Comparison of ENCODE assay signal across 3 cellular contexts in the genomic region with DNA sequence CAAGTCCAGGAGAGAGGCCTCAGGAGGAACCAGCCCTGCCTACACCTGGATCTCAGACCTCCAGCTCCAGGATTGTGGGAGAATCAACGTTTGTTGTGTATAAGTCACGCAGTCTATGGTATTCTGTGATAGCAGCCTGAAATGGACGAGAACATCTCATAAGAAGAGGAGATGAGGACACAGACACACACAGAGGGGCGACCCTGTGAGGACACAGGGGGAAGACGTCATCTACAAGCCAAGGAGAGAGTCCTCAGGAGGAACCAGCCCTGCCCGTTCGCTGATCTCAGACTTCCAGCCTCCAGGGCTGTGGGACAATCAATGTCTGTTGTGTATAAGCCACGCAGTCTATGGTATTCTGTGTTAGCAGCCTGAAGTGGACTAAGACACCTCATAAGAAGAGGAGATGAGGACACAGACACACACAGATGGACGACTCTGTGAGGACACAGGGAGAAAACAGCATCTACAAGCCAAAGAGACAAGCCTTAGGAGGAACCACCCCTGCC.
TF ChIP-seq lines count a peak whose summit lies in the region.

No MANE protein-coding gene starts in this region.

TF ChIP-seq in A549, 52 proteins besides CTCF, POLR2A, EP300 and RAD21:
- TF ChIP-seq, protein P1, sequence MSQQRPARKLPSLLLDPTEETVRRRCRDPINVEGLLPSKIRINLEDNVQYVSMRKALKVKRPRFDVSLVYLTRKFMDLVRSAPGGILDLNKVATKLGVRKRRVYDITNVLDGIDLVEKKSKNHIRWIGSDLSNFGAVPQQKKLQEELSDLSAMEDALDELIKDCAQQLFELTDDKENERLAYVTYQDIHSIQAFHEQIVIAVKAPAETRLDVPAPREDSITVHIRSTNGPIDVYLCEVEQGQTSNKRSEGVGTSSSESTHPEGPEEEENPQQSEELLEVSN (IDR thresholded peaks at IDR 0.05; ENCODE audit: borderline replicate concordance, low read depth), result no peak
- TF ChIP-seq SREBF2 (IDR thresholded peaks at IDR 0.05), result no peak
- TF ChIP-seq FOSL2 (IDR thresholded peaks at IDR 0.05), result no peak
- no peak for TF ChIP-seq FOSL2 (CRISPR knock-in tag; IDR thresholded peaks at IDR 0.05)
- TF ChIP-seq, protein P2, sequence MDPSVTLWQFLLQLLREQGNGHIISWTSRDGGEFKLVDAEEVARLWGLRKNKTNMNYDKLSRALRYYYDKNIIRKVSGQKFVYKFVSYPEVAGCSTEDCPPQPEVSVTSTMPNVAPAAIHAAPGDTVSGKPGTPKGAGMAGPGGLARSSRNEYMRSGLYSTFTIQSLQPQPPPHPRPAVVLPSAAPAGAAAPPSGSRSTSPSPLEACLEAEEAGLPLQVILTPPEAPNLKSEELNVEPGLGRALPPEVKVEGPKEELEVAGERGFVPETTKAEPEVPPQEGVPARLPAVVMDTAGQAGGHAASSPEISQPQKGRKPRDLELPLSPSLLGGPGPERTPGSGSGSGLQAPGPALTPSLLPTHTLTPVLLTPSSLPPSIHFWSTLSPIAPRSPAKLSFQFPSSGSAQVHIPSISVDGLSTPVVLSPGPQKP (IDR thresholded peaks at IDR 0.05; ENCODE audit: low read depth, low read length), result no peak
- TF ChIP-seq ZNF302 (CRISPR knock-in tag; IDR thresholded peaks at IDR 0.05), result no peak
- no peak for TF ChIP-seq NR3C1 (IDR thresholded peaks at IDR 0.05)
- no peak for TF ChIP-seq HOXB13 (CRISPR knock-in tag; IDR thresholded peaks at IDR 0.05; ENCODE audit: low read depth)
- TF ChIP-seq EHF (CRISPR knock-in tag; IDR thresholded peaks at IDR 0.05), result no peak
- no peak for TF ChIP-seq ZFP36 (IDR thresholded peaks at IDR 0.05; ENCODE audit: borderline replicate concordance, partially characterized antibody)
- TF ChIP-seq CBX2 (IDR thresholded peaks at IDR 0.05; ENCODE audit: borderline replicate concordance, low read depth), result no peak
- no peak for TF ChIP-seq FOXS1 (CRISPR knock-in tag; IDR thresholded peaks at IDR 0.05)
- TF ChIP-seq, protein P3, sequence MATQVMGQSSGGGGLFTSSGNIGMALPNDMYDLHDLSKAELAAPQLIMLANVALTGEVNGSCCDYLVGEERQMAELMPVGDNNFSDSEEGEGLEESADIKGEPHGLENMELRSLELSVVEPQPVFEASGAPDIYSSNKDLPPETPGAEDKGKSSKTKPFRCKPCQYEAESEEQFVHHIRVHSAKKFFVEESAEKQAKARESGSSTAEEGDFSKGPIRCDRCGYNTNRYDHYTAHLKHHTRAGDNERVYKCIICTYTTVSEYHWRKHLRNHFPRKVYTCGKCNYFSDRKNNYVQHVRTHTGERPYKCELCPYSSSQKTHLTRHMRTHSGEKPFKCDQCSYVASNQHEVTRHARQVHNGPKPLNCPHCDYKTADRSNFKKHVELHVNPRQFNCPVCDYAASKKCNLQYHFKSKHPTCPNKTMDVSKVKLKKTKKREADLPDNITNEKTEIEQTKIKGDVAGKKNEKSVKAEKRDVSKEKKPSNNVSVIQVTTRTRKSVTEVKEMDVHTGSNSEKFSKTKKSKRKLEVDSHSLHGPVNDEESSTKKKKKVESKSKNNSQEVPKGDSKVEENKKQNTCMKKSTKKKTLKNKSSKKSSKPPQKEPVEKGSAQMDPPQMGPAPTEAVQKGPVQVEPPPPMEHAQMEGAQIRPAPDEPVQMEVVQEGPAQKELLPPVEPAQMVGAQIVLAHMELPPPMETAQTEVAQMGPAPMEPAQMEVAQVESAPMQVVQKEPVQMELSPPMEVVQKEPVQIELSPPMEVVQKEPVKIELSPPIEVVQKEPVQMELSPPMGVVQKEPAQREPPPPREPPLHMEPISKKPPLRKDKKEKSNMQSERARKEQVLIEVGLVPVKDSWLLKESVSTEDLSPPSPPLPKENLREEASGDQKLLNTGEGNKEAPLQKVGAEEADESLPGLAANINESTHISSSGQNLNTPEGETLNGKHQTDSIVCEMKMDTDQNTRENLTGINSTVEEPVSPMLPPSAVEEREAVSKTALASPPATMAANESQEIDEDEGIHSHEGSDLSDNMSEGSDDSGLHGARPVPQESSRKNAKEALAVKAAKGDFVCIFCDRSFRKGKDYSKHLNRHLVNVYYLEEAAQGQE (IDR thresholded peaks at IDR 0.05), result no peak

TF ChIP-seq in WTC11, 78 proteins besides CTCF, POLR2A, EP300 and RAD21 (continues in another document):
- TF ChIP-seq TEAD4 (CRISPR knock-in tag; IDR thresholded peaks at IDR 0.05), result no peak
- no peak for TF ChIP-seq KAT7 (CRISPR knock-in tag; IDR thresholded peaks at IDR 0.05; ENCODE audit: borderline replicate concordance)
- TF ChIP-seq FOXP1 (CRISPR knock-in tag; IDR thresholded peaks at IDR 0.05; ENCODE audit: borderline replicate concordance), result no peak
- no peak for TF ChIP-seq NR1H2 (CRISPR knock-in tag; IDR thresholded peaks at IDR 0.05)
- TF ChIP-seq, protein P4, sequence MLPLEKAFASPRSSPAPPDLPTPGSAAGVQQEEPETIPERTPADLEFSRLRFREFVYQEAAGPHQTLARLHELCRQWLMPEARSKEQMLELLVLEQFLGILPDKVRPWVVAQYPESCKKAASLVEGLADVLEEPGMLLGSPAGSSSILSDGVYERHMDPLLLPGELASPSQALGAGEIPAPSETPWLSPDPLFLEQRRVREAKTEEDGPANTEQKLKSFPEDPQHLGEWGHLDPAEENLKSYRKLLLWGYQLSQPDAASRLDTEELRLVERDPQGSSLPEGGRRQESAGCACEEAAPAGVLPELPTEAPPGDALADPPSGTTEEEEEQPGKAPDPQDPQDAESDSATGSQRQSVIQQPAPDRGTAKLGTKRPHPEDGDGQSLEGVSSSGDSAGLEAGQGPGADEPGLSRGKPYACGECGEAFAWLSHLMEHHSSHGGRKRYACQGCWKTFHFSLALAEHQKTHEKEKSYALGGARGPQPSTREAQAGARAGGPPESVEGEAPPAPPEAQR (CRISPR knock-in tag; IDR thresholded peaks at IDR 0.05), result no peak
- TF ChIP-seq, protein P5, sequence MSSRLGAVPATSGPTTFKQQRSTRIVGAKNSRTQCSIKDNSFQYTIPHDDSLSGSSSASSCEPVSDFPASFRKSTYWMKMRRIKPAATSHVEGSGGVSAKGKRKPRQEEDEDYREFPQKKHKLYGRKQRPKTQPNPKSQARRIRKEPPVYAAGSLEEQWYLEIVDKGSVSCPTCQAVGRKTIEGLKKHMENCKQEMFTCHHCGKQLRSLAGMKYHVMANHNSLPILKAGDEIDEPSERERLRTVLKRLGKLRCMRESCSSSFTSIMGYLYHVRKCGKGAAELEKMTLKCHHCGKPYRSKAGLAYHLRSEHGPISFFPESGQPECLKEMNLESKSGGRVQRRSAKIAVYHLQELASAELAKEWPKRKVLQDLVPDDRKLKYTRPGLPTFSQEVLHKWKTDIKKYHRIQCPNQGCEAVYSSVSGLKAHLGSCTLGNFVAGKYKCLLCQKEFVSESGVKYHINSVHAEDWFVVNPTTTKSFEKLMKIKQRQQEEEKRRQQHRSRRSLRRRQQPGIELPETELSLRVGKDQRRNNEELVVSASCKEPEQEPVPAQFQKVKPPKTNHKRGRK (CRISPR knock-in tag; IDR thresholded peaks at IDR 0.05; ENCODE audit: borderline replicate concordance), result no peak
- TF ChIP-seq, protein P6, sequence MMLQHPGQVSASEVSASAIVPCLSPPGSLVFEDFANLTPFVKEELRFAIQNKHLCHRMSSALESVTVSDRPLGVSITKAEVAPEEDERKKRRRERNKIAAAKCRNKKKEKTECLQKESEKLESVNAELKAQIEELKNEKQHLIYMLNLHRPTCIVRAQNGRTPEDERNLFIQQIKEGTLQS (CRISPR knock-in tag; conservative IDR thresholded peaks at IDR 0.05), result no peak
- TF ChIP-seq, protein P7, sequence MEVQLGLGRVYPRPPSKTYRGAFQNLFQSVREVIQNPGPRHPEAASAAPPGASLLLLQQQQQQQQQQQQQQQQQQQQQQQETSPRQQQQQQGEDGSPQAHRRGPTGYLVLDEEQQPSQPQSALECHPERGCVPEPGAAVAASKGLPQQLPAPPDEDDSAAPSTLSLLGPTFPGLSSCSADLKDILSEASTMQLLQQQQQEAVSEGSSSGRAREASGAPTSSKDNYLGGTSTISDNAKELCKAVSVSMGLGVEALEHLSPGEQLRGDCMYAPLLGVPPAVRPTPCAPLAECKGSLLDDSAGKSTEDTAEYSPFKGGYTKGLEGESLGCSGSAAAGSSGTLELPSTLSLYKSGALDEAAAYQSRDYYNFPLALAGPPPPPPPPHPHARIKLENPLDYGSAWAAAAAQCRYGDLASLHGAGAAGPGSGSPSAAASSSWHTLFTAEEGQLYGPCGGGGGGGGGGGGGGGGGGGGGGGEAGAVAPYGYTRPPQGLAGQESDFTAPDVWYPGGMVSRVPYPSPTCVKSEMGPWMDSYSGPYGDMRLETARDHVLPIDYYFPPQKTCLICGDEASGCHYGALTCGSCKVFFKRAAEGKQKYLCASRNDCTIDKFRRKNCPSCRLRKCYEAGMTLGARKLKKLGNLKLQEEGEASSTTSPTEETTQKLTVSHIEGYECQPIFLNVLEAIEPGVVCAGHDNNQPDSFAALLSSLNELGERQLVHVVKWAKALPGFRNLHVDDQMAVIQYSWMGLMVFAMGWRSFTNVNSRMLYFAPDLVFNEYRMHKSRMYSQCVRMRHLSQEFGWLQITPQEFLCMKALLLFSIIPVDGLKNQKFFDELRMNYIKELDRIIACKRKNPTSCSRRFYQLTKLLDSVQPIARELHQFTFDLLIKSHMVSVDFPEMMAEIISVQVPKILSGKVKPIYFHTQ (CRISPR knock-in tag; IDR thresholded peaks at IDR 0.05), result no peak

TF ChIP-seq in HepG2, 621 proteins besides CTCF, POLR2A, EP300 and RAD21:
- TF ChIP-seq HOXA3 (CRISPR knock-in tag; IDR thresholded peaks at IDR 0.05), result no peak
- TF ChIP-seq FOXP1 (IDR thresholded peaks at IDR 0.05), result no peak
- TF ChIP-seq FOXP1 (CRISPR knock-in tag; IDR thresholded peaks at IDR 0.05), result no peak
- no peak for TF ChIP-seq NPAS2 (CRISPR knock-in tag; IDR thresholded peaks at IDR 0.05; ENCODE audit: borderline replicate concordance)
- no peak for TF ChIP-seq ZNF510 (CRISPR knock-in tag; IDR thresholded peaks at IDR 0.05; ENCODE audit: low read depth)
- no peak for TF ChIP-seq HMGA1 (CRISPR knock-in tag; conservative IDR thresholded peaks at IDR 0.05)
- no peak for TF ChIP-seq ZNF557 (CRISPR knock-in tag; IDR thresholded peaks at IDR 0.05)
- no peak for TF ChIP-seq JARID2 (CRISPR knock-in tag; IDR thresholded peaks at IDR 0.05; ENCODE audit: insufficient replicate concordance)
